Comparison of ENCODE assay signal across 1 cellular context in genomic region chr20:12395404-12396159, GRCh38.
TF ChIP-seq lines count a peak whose summit lies in the region.

No MANE protein-coding gene starts in this region.

TF ChIP-seq in HepG2, 621 proteins besides CTCF, POLR2A, EP300 and RAD21 (continued from another document):
- TF ChIP-seq LCORL (IDR thresholded peaks at IDR 0.05) (no peak), LCORL (CRISPR knock-in tag; IDR thresholded peaks at IDR 0.05) (no peak), MAFK (conservative IDR thresholded peaks at IDR 0.05 in 1 of 2, IDR thresholded peaks at IDR 0.05 in 1 of 2; ENCODE audit: low read length in 2 of 2) (peak; percentile 92 to 96)
